ENCODE assay signal across 8 cellular contexts in the genomic region with DNA sequence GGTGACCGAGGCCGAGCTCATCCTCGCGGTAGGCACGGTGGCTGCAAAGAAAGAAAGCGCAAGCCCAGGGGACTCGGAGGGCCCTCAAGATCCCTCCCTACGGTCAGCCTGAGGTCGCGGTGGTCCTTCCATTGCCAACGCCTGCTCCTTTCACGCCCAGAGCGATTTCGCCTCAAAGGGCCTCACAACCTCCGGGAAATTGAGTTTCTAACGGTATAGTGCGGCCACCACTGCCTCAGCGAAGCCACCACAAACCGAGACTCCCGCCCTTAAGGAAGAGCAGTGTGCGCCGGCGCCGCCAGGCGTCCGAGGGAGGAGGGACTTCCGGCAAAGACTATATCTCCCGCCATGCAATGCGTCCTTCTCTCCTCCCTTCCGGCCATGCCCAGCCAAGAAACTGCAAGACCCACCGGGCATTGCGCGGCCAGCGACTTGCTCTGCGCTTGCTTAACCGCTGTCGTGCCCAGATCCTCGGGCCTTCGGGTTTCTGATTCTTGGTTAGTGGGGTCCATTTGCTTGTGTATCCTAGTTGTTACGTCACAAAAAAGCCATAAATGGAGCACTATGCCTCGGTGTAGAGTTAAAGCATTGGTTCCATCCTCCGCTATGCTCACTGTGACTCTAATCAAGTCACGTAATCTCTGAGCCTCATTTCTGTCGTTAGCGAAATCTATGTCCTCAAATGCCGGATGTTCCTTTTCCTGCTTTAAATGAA. TPM values are rescaled to one million over a fixed set of nuclear protein-coding genes. Genes with fewer than 3 reads are reported as not detected.
DNase-seq lines count a peak whose midpoint lies in the region; ATAC-seq, FAIRE-seq and TF ChIP-seq lines count a peak whose summit lies in the region.

A gene with protein sequence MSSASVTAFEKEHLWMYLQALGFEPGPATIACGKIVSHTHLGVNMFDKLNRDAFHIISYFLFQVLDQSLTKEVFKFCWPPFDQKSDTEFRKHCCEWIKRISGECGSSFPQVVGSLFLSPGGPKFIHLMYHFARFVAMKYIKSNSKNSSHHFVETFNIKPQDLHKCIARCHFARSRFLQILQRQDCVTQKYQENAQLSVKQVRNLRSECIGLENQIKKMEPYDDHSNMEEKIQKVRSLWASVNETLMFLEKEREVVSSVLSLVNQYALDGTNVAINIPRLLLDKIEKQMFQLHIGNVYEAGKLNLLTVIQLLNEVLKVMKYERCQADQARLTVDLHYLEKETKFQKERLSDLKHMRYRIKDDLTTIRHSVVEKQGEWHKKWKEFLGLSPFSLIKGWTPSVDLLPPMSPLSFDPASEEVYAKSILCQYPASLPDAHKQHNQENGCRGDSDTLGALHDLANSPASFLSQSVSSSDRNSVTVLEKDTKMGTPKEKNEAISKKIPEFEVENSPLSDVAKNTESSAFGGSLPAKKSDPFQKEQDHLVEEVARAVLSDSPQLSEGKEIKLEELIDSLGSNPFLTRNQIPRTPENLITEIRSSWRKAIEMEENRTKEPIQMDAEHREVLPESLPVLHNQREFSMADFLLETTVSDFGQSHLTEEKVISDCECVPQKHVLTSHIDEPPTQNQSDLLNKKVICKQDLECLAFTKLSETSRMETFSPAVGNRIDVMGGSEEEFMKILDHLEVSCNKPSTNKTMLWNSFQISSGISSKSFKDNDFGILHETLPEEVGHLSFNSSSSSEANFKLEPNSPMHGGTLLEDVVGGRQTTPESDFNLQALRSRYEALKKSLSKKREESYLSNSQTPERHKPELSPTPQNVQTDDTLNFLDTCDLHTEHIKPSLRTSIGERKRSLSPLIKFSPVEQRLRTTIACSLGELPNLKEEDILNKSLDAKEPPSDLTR (minus strand): TSS at position 274 of the 715 bp plus-strand sequence. CDS start 253 bp downstream, at position 21.

- peak; percentile 97 for ATAC-seq in GM18499 (IDR thresholded peaks at IDR 0.05; ENCODE audit: insufficient read depth, unreplicated experiment)
- ATAC-seq in HG02943 (IDR thresholded peaks at IDR 0.05; ENCODE audit: low read depth, unreplicated experiment), result peak; percentile 98
- ATAC-seq in left ventricle myocardium superior, result peak; percentile 100

- H3K27ac ChIP-seq in prostate gland, result peak within 1 kb of the TSS; percentile 61 to 85

- peak; percentile 67 for TF ChIP-seq POLR2A in prostate gland (IDR thresholded peaks at IDR 0.05)

- FAIRE-seq in urothelium cell line (lab: Jason Lieb, UNC), result no peak

- H3K4me3 ChIP-seq in prostate gland, result peak within 1 kb of the TSS; percentile 56 to 67

- WGBS in prostate gland, result 5% methylated on average over 46 of the region's 46 CpGs

- H3K36me3 ChIP-seq in prostate gland, result no peaks in the 10 kb centered on the region

- intact Hi-C loops in T-helper 2 cell treated with Interferon-gamma antibody and Interleukin-4, amounts not matched to agents 100 ng/mL and 5 ng/mL, for 36 hours (cut with micrococcal nuclease), result loop anchor here (1.0 to 5.0 kb wide), 8 partner anchors 18 to 355 kb away; partner anchors contain the start of genes DENND4C, PLIN2, RPS6 and RRAGA
- intact Hi-C loops in left ventricle myocardium superior (cut with micrococcal nuclease) (no loop called here), prostate gland (cut with DNase I) (loop anchor here (5.0 to 10.0 kb wide), 2 partner anchors 132 to 280 kb away; partner anchors contain the start of genes DENND4C and RPS6)

- H3K27me3 ChIP-seq in prostate gland (replicated peaks; ENCODE audit: insufficient read depth), result no peaks in the 10 kb centered on the region

- H3K9me3 ChIP-seq in prostate gland, result no peaks in the 10 kb centered on the region

- peak; percentile 77 for DNase-seq in NCI-H187 treated with DMSO at 0.1 percent for 48 hours (lab: John Stamatoyannopoulos, UW)
- DNase-seq in anterior cingulate cortex (lab: John Stamatoyannopoulos, UW), result peak; percentile 76 to 98 (median 95)
- peak; percentile 97 for DNase-seq in left ventricle myocardium superior
- peak; percentile 94 for DNase-seq in prostate gland (ENCODE audit: low spot score)
- peak; percentile 90 for DNase-seq in urothelium cell line (ENCODE audit: low spot score)

- no peaks in the 10 kb centered on the region for H3K4me1 ChIP-seq in prostate gland (replicated peaks)

- TF ChIP-seq CTCF in prostate gland (IDR thresholded peaks at IDR 0.05), result peak; percentile 16 to 82 (median 58)

RNA-seq across cellular contexts. Expression of the gene that starts here (rescaled TPM):
- total RNA-seq in T-helper 2 cell treated with Interferon-gamma antibody and Interleukin-4, amounts not matched to agents 100 ng/mL and 5 ng/mL, for 36 hours, result 28.0 and 28.6 TPM in 2 replicates
- total RNA-seq in left ventricle myocardium superior, result 5.6 TPM
- total RNA-seq in prostate gland, result 10 to 100 TPM in 1 of 2 donors, 1 to 10 TPM in 1; 7.3 to 11.3 TPM

Comparison
In these comparisons a context has a peak if more than half of its experiments do, and no peak if none do; other contexts are left out.
1. Peak in every context shown above with its lines: DNase-seq, ATAC-seq, H3K4me3 ChIP-seq and H3K27ac ChIP-seq.